ENCODE assay signal across 24 cellular contexts in genomic region chr3:47376393-47376792, GRCh38.
"Had no signal": no experiment of that assay in that cellular context is flagged by ENCODE, and none has a peak within 500 bp of the region (broad histone marks: within the 10 kb centered on the region; RNA-seq: fewer than 3 reads in every experiment).

No MANE protein-coding gene starts in this region.

- H3K36me3 ChIP-seq: cardiac muscle cell, colonic mucosa, heart left ventricle, left lung, lower lobe of right lung, tibial nerve had no signal

- H3K27me3 ChIP-seq: cardiac muscle cell, colonic mucosa, dorsolateral prefrontal cortex, heart left ventricle, left lung, tibial nerve had no signal

- H3K4me3 ChIP-seq: cardiac muscle cell, colonic mucosa, dorsolateral prefrontal cortex, heart left ventricle, left lung, lower lobe of right lung, tibial nerve had no signal

- DNase-seq: activated CD4-positive, alpha-beta T cell treated with anti-CD3 and anti-CD28 coated beads for 1 hour; activated CD4-positive, alpha-beta T cell treated with anti-CD3 and anti-CD28 coated beads, Interleukin-2, amount 10 ng/mL, durations not matched to agents 7 days and 5 days; activated CD8-positive, alpha-beta T cell treated with anti-CD3 and anti-CD28 coated beads for 36 hours; activated naive CD4-positive, alpha-beta T cell; activated T-cell treated with anti-CD3 and anti-CD28 coated beads, Interleukin-2, amount 50 U/mL, for 48 hours; cerebellar nuclear complex; colonic mucosa; effector memory CD4-positive, alpha-beta T cell; erythroblast; heart left ventricle; hypothalamus; left lung; lower lobe of right lung; mesenchymal stem cell; natural killer cell; right cardiac atrium; stimulated activated CD4-positive, alpha-beta T cell treated with anti-CD3 and anti-CD28 coated beads, Interleukin-2, amount 100 ng/mL, for 48 hours; stimulated activated naive CD4-positive, alpha-beta T cell treated with Interleukin-2 at 50 U/mL for 16 hours; T-helper 17 cell; T1000 had no signal

- H3K27ac Mint-ChIP-seq: activated CD4-positive, alpha-beta T cell treated with anti-CD3 and anti-CD28 coated beads, Interleukin-2, amount 10 ng/mL, durations not matched to agents 7 days and 5 days; activated CD8-positive, alpha-beta T cell treated with anti-CD3 and anti-CD28 coated beads for 36 hours; natural killer cell had no signal

- H3K9me3 ChIP-seq: colonic mucosa, heart left ventricle, left lung, lower lobe of right lung, tibial nerve had no signal

- H3K9me3 Mint-ChIP-seq: activated CD4-positive, alpha-beta T cell treated with anti-CD3 and anti-CD28 coated beads, Interleukin-2, amount 10 ng/mL, durations not matched to agents 7 days and 5 days; activated CD8-positive, alpha-beta T cell treated with anti-CD3 and anti-CD28 coated beads for 36 hours; activated naive CD4-positive, alpha-beta T cell treated with anti-CD3 and anti-CD28 coated beads, Interleukin-2, amount 50 U/mL, for 72 hours; natural killer cell had no signal

- H3K4me1 ChIP-seq: colonic mucosa had no signal

- H3K27ac ChIP-seq: cardiac muscle cell, colonic mucosa, dorsolateral prefrontal cortex, heart left ventricle, left lung, lower lobe of right lung, tibial nerve had no signal

- ATAC-seq: activated CD8-positive, alpha-beta T cell treated with anti-CD3 and anti-CD28 coated beads for 36 hours; activated naive CD4-positive, alpha-beta T cell treated with anti-CD3 and anti-CD28 coated beads, Interleukin-2, amount 50 U/mL, for 72 hours; heart left ventricle; left lung; lower lobe of right lung; natural killer cell; right cardiac atrium; T-helper 17 cell had no signal

- H3K36me3 Mint-ChIP-seq: natural killer cell had no signal

- H3K4me3 Mint-ChIP-seq: activated CD4-positive, alpha-beta T cell treated with anti-CD3 and anti-CD28 coated beads, Interleukin-2, amount 10 ng/mL, durations not matched to agents 7 days and 5 days; activated CD8-positive, alpha-beta T cell treated with anti-CD3 and anti-CD28 coated beads for 36 hours; natural killer cell; T-helper 17 cell had no signal

- H3K27me3 Mint-ChIP-seq: activated CD8-positive, alpha-beta T cell treated with anti-CD3 and anti-CD28 coated beads for 36 hours had no signal
